ENCODE assay signal across 30 cellular contexts in the genomic region with DNA sequence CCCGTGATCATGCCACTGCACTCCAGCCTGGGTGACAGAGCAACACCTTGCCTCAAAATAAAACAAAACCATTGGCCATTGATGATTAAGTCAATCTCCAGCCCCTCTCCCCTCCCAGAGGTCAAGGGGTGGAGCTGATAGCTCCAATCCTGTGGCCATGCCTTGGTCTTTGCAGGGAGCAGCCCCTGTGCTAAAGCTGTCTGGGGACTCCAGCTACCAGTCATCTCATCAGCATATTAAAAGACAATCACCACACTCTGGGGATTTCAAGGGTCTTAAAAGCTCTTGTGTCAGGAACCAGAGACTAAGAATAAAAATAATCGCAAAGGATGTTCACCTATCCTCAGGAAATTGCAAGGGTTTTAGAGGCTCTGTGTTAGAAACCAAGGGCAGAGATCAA. TPM values are rescaled to one million over a fixed set of nuclear protein-coding genes. Genes with fewer than 3 reads are reported as not detected.
"Had no signal": no experiment of that assay in that cellular context is flagged by ENCODE, and none has a peak within 500 bp of the region (broad histone marks: within the 10 kb centered on the region; RNA-seq: fewer than 3 reads in every experiment).

No MANE protein-coding gene starts in this region.

- H3K27ac Mint-ChIP-seq: dendritic cell treated with granulocyte-macrophage colony-stimulating factor and Interleukin-4, amounts not matched to agents 40 ng/mL and 50 ng/mL, for 4 days; natural killer cell had no signal

- H3K4me3 ChIP-seq: colonic mucosa, esophagus muscularis mucosa, heart right ventricle, lower lobe of right lung, prostate gland, right atrium auricular region, smooth muscle cell, suprapubic skin, vagina had no signal

- DNase-seq: colonic mucosa; effector CD8-positive, alpha-beta T cell; foreskin keratinocyte; glutamatergic neuron; heart right ventricle; hypothalamus; left ventricle myocardium superior; lower lobe of right lung; natural killer cell; stimulated activated CD4-positive, alpha-beta T cell treated with anti-CD3 and anti-CD28 coated beads, Interleukin-12 subunit alpha, Interleukin-12 subunit beta, amount 100 ng/mL, for 4 hours; stimulated activated CD4-positive, alpha-beta T cell treated with anti-CD3 and anti-CD28 coated beads, Interleukin-1b, Interleukin-23, amount 100 ng/mL, for 48 hours; stimulated activated CD4-positive, alpha-beta T cell treated with anti-CD3 and anti-CD28 coated beads, Interleukin-4, amount 100 ng/mL, for 1 hour; stimulated activated CD8-positive, alpha-beta memory T cell treated with anti-CD3 and anti-CD28 coated beads, Interleukin-4, amount 100 ng/mL, for 48 hours; stimulated activated naive CD4-positive, alpha-beta T cell; stimulated activated naive CD8-positive, alpha-beta T cell treated with anti-CD3 and anti-CD28 coated beads, Interleukin-15, amount 100 ng/mL, for 72 hours; trophoblast cell had no signal

- H3K4me2 ChIP-seq: smooth muscle cell had no signal

- H3K27me3 ChIP-seq: colonic mucosa, foreskin keratinocyte, heart right ventricle, right atrium auricular region, suprapubic skin, vagina had no signal

- H3K9me3 ChIP-seq: colonic mucosa, heart right ventricle, lower lobe of right lung, prostate gland, right atrium auricular region, suprapubic skin, vagina had no signal

- H3K4me3 Mint-ChIP-seq: dendritic cell treated with granulocyte-macrophage colony-stimulating factor and Interleukin-4, amounts not matched to agents 40 ng/mL and 50 ng/mL, for 4 days; natural killer cell; neural crest cell; stimulated activated naive CD8-positive, alpha-beta T cell treated with anti-CD3 and anti-CD28 coated beads, Interleukin-15, amount 100 ng/mL, for 72 hours had no signal

- ATAC-seq: foreskin keratinocyte; heart right ventricle; left ventricle myocardium superior; lower lobe of right lung; natural killer cell; sciatic nerve; stimulated activated naive CD8-positive, alpha-beta T cell treated with anti-CD3 and anti-CD28 coated beads, Interleukin-15, amount 100 ng/mL, for 72 hours had no signal

- H3K9me3 Mint-ChIP-seq: dendritic cell treated with granulocyte-macrophage colony-stimulating factor and Interleukin-4, amounts not matched to agents 40 ng/mL and 50 ng/mL, for 4 days; natural killer cell; stimulated activated naive CD8-positive, alpha-beta T cell treated with anti-CD3 and anti-CD28 coated beads, Interleukin-15, amount 100 ng/mL, for 72 hours had no signal

- H3K27ac ChIP-seq: colonic mucosa, esophagus muscularis mucosa, foreskin keratinocyte, heart right ventricle, lower lobe of right lung, prostate gland, right atrium auricular region, suprapubic skin, vagina had no signal

- H3K36me3 Mint-ChIP-seq: natural killer cell had no signal

- H3K4me1 Mint-ChIP-seq: natural killer cell; stimulated activated naive CD8-positive, alpha-beta T cell treated with anti-CD3 and anti-CD28 coated beads, Interleukin-15, amount 100 ng/mL, for 72 hours had no signal

- H3K4me1 ChIP-seq: colonic mucosa, esophagus muscularis mucosa, foreskin keratinocyte, heart right ventricle, lower lobe of right lung, prostate gland, right atrium auricular region, suprapubic skin, vagina had no signal

- H3K36me3 ChIP-seq: colonic mucosa, esophagus muscularis mucosa, heart right ventricle, lower lobe of right lung, prostate gland, right atrium auricular region, suprapubic skin, vagina had no signal

RNA-seq across cellular contexts. Expression of a gene that starts 30.6 kb away (rescaled TPM):
- total RNA-seq: endothelial cell of umbilical vein, epithelial cell of proximal tubule, esophagus muscularis mucosa, neural crest cell, osteocyte had no signal
- polyA plus RNA-seq: endothelial cell of umbilical vein, fibroblast of lung had no signal

RNA-seq across cellular contexts. Expression of a gene that starts 44.1 kb away (rescaled TPM):
- total RNA-seq: endothelial cell of umbilical vein, epithelial cell of proximal tubule, neural crest cell, osteocyte, right atrium auricular region, smooth muscle cell had no signal
- polyA plus RNA-seq: fibroblast of lung had no signal

RNA-seq across cellular contexts. Expression of a gene that starts 58.1 kb away (rescaled TPM):
- total RNA-seq: endothelial cell of umbilical vein, foreskin keratinocyte, mononuclear cell, neural crest cell, smooth muscle cell had no signal
- polyA plus RNA-seq: smooth muscle cell had no signal
